Comparison of ENCODE assay signal across 11 cellular contexts in genomic region chr2:235577404-235578330, GRCh38.
DNase-seq lines count a peak whose midpoint lies in the region; ATAC-seq and TF ChIP-seq lines count a peak whose summit lies in the region.
"Had no signal": no experiment of that assay in that cellular context is flagged by ENCODE, and none has a peak within 500 bp of the region (broad histone marks: within the 10 kb centered on the region; RNA-seq: fewer than 3 reads in every experiment).

No MANE protein-coding gene starts in this region.

- no peaks in the 10 kb centered on the region for H3K36me3 Mint-ChIP-seq in mesothelial cell of epicardium

- peaks cover 36% of the 10 kb centered on the region for H3K4me1 ChIP-seq in NT2/D1 (ENCODE audit: insufficient read depth, insufficient read length)
- peaks cover 29 to 32% of the 10 kb centered on the region in 2 donors for H3K4me1 ChIP-seq in neuronal stem cell (ENCODE audit: control insufficient read depth in 2 of 2, insufficient read depth in 1 of 2, low read depth in 1 of 2, low read length in 2 of 2)

- WGBS in neuronal stem cell (ENCODE audit: extremely low coverage in 2 of 2, insufficient read length in 2 of 2, insufficient replicate concordance in 1 of 2), 2 donors: no CpG with 5 or more reads among the region's 28 CpGs

- DNase-seq in AG10803 (ENCODE audit: low read depth) (peak; percentile 31), NT2/D1 (ENCODE audit: low read depth, low spot score) (no peak), globus pallidus (ENCODE audit: low spot score) (peak; percentile 94), neuronal stem cell (ENCODE audit: low spot score) (peak; percentile 72), mesothelial cell of epicardium (ENCODE audit: low spot score in 2 of 2, unreplicated experiment in 2 of 2) (no peak)
- no peak for DNase-seq in stimulated activated CD4-positive, alpha-beta T cell treated with anti-CD3 and anti-CD28 coated beads, Interleukin-1b, Interleukin-23, amount 100 ng/mL, for 48 hours
- DNase-seq: AML-193 had no signal

- H3K4me3 ChIP-seq in AG10803 (ENCODE audit: low read length): peak overlapping the region; percentile 3; the same call in 1 of the 2 replicates
- no peak overlapping the region for H3K4me3 ChIP-seq in NT2/D1 (ENCODE audit: insufficient read length, low read depth)
- H3K4me3 ChIP-seq in neuronal stem cell (ENCODE audit: low read length in 2 of 2): peak overlapping the region in 1 of 2 donors; percentile 32
- H3K4me3 ChIP-seq: GM12878, K562 had no signal

- peak overlapping the region; percentile 85 for H2AK5ac ChIP-seq in neuronal stem cell (ENCODE audit: low read depth, low read length)

- no peak overlapping the region for H3K4me3 Mint-ChIP-seq in mesothelial cell of epicardium

- H3K9me3 ChIP-seq in NT2/D1 (ENCODE audit: insufficient read depth, low read length) (peaks cover 18% of the 10 kb centered on the region; the same call in 1 of the 2 replicates), neuronal stem cell (replicated peaks in 1 of 2; ENCODE audit: control insufficient read depth in 2 of 2, insufficient read depth in 1 of 2, low read depth in 1 of 2, low read length in 2 of 2) (peaks cover 0 to 2% of the 10 kb centered on the region in 2 donors)

- H3K36me3 ChIP-seq in NT2/D1 (ENCODE audit: insufficient read depth, insufficient read length, low read length) (no peaks in the 10 kb centered on the region), neuronal stem cell (replicated peaks in 1 of 2; ENCODE audit: control insufficient read depth in 2 of 2, insufficient read depth in 2 of 2, low read length in 2 of 2) (no peaks in the 10 kb centered on the region)

- TF ChIP-seq CTCF in AG10803 (conservative IDR thresholded peaks at IDR 0.05; ENCODE audit: low read length) (no peak), mesothelial cell of epicardium (IDR thresholded peaks at IDR 0.05; ENCODE audit: unreplicated experiment) (no peak)

- peak overlapping the region; percentile 4 for H2BK120ac ChIP-seq in neuronal stem cell (ENCODE audit: low read depth, low read length)

- no peak overlapping the region for H2BK15ac ChIP-seq in neuronal stem cell (ENCODE audit: low read length)

- H3K9ac ChIP-seq in NT2/D1 (ENCODE audit: insufficient read length, low read depth) (peak overlapping the region; percentile 68), neuronal stem cell (ENCODE audit: low read depth, low read length, poor library complexity) (peak overlapping the region; percentile 84)

- H3K4ac ChIP-seq in neuronal stem cell (ENCODE audit: low read length): no peak overlapping the region

- peak overlapping the region; percentile 44 for H3K4me2 ChIP-seq in neuronal stem cell (ENCODE audit: insufficient read depth, low read length, poor library complexity, severe bottlenecking)

- ATAC-seq in HG03095 (IDR thresholded peaks at IDR 0.05; ENCODE audit: unreplicated experiment) (no peak), GM19463 (IDR thresholded peaks at IDR 0.05; ENCODE audit: unreplicated experiment) (no peak)
- ATAC-seq: GM12878, K562 had no signal

- no peak overlapping the region for H3K27ac Mint-ChIP-seq in mesothelial cell of epicardium

- H3K27me3 ChIP-seq in NT2/D1 (ENCODE audit: insufficient read depth, insufficient read length) (no peaks in the 10 kb centered on the region), neuronal stem cell (ENCODE audit: control insufficient read depth in 3 of 3, insufficient read depth in 3 of 3, low read depth in 1 of 3, low read length in 3 of 3) (peaks cover 0 to under 1% (median 0%) of the 10 kb centered on the region in 3 experiments)

- peaks cover 9% of the 10 kb centered on the region for H3K79me1 ChIP-seq in neuronal stem cell (ENCODE audit: low read depth, low read length)

- H3K27me3 Mint-ChIP-seq in mesothelial cell of epicardium (ENCODE audit: low read depth): peaks cover 4% of the 10 kb centered on the region

- peak overlapping the region; percentile 61 for H2AFZ ChIP-seq in neuronal stem cell (ENCODE audit: low read length)

- H3K4me1 Mint-ChIP-seq in mesothelial cell of epicardium: peaks cover 11% of the 10 kb centered on the region

- no peaks in the 10 kb centered on the region for H3K9me3 Mint-ChIP-seq in mesothelial cell of epicardium

- H3K27ac ChIP-seq in neuronal stem cell (replicated peaks; ENCODE audit: low read length): peak overlapping the region; percentile 70

- no peak overlapping the region for H2BK12ac ChIP-seq in neuronal stem cell (ENCODE audit: low read length)

- H3K18ac ChIP-seq in neuronal stem cell (ENCODE audit: low read length): peak overlapping the region; percentile 89

- no peak overlapping the region for H3K14ac ChIP-seq in neuronal stem cell (ENCODE audit: low read length)

- H2BK5ac ChIP-seq in neuronal stem cell (ENCODE audit: low read length): no peak overlapping the region

- no peak overlapping the region for H3K23ac ChIP-seq in neuronal stem cell (ENCODE audit: low read depth, low read length, poor library complexity)

- H4K91ac ChIP-seq in neuronal stem cell (ENCODE audit: low read depth, low read length, poor library complexity): no peak overlapping the region

- no peak overlapping the region for H4K8ac ChIP-seq in neuronal stem cell (ENCODE audit: low read depth, low read length)

Comparison
In these comparisons a context has a peak if more than half of its experiments do, and no peak if none do; other contexts are left out.
1. DNase-seq: peak in AG10803 (single experiment), globus pallidus (single experiment) and neuronal stem cell (single experiment); none in NT2/D1 (single experiment), mesothelial cell of epicardium (0 of 2) and stimulated activated CD4-positive, alpha-beta T cell treated with anti-CD3 and anti-CD28 coated beads, Interleukin-1b, Interleukin-23, amount 100 ng/mL, for 48 hours (single experiment).